26 cellular contexts compared by ENCODE assay signal in genomic region chr3:11080492-11080891, GRCh38.
DNase-seq lines count a peak whose midpoint lies in the region; ATAC-seq and TF ChIP-seq lines count a peak whose summit lies in the region.
"Had no signal": no experiment of that assay in that cellular context is flagged by ENCODE, and none has a peak within 500 bp of the region (broad histone marks: within the 10 kb centered on the region; RNA-seq: fewer than 3 reads in every experiment).

No MANE protein-coding gene starts in this region.

- H3F3A ChIP-seq in PC-9 (ENCODE audit: insufficient read depth, low read depth) = no peaks in the 10 kb centered on the region

- H3K4me3 ChIP-seq in HCT116 (replicated peaks in 1 of 2; ENCODE audit: low read depth in 1 of 2, low read length in 2 of 2) (no peak overlapping the region), PC-9 (no peak overlapping the region), upper lobe of right lung (no peak overlapping the region), lower lobe of right lung (no peak overlapping the region)

- H4K20me1 ChIP-seq in HCT116 (ENCODE audit: insufficient read depth) (no peaks in the 10 kb centered on the region), PC-9 (ENCODE audit: insufficient read depth) (no peaks in the 10 kb centered on the region)

- RAD21 ChIA-PET in HCT116 (lab: Charles Lee; ENCODE audit: low non-redundant PET in 1 of 2, low total read pairs in 2 of 2, uncharacterized antibody in 2 of 2, unreplicated experiment in 2 of 2) = no interaction called here

- H3K9me3 ChIP-seq in HCT116 (ENCODE audit: control insufficient read depth in 1 of 2, insufficient read depth in 1 of 2, low read depth in 1 of 2, low read length in 2 of 2) = no peaks in the 10 kb centered on the region; a peak in 1 of 4 replicates
- H3K9me3 ChIP-seq in PC-9 (ENCODE audit: insufficient read depth, low read depth) = no peaks in the 10 kb centered on the region; the same call in 1 of the 2 replicates
- H3K9me3 ChIP-seq in upper lobe of right lung = no peaks in the 10 kb centered on the region
- H3K9me3 ChIP-seq in lower lobe of right lung = no peaks in the 10 kb centered on the region

- DNase-seq in HCT116 (ENCODE audit: low read depth, low spot score) (peak; percentile 51), PC-9 (peak; percentile 51 to 68), upper lobe of right lung (peak; percentile 12), lower lobe of right lung (no peak)
- DNase-seq: activated CD4-positive, alpha-beta T cell treated with anti-CD3 and anti-CD28 coated beads, Interleukin-2, amount 10 ng/mL, durations not matched to agents 7 days and 5 days; activated gamma-delta T cell treated with Interleukin-2 at 50 U/mL for 16 hours; activated T-cell treated with anti-CD3 and anti-CD28 coated beads, Interleukin-2, amount 50 U/mL, for 4 hours; Calu3; DND-41; MM.1S; NCI-H1417 treated with DMSO at 0.1 percent for 48 hours; NCI-H2081; NCI-H226; OCI-M1; posterior cingulate gyrus; right cardiac atrium; Right ventricle myocardium superior; stimulated activated CD4-positive, alpha-beta T cell treated with anti-CD3 and anti-CD28 coated beads, Interleukin-12 subunit alpha, Interleukin-12 subunit beta, amount 100 ng/mL, for 4 hours; stimulated activated CD4-positive, alpha-beta T cell treated with anti-CD3 and anti-CD28 coated beads, Interleukin-4, amount 100 ng/mL, for 4 hours; substantia nigra; T1000 had no signal

- TF ChIP-seq CTCF in HCT116 (IDR thresholded peaks at IDR 0.05 in 2 of 3, conservative IDR thresholded peaks at IDR 0.05 in 1 of 3; ENCODE audit: borderline replicate concordance in 1 of 3, insufficient read depth in 1 of 3, low read depth in 2 of 3, low read length in 2 of 3) (no peak), PC-9 (conservative IDR thresholded peaks at IDR 0.05) (no peak), upper lobe of right lung (IDR thresholded peaks at IDR 0.05) (no peak), lower lobe of right lung (IDR thresholded peaks at IDR 0.05) (no peak)

- H3K36me3 ChIP-seq in HCT116 (ENCODE audit: control insufficient read depth in 1 of 2, insufficient read depth in 2 of 2, low read length in 2 of 2) (no peaks in the 10 kb centered on the region), PC-9 (ENCODE audit: low read depth) (no peaks in the 10 kb centered on the region), upper lobe of right lung (no peaks in the 10 kb centered on the region), lower lobe of right lung (no peaks in the 10 kb centered on the region)

- H3K79me2 ChIP-seq in HCT116 (ENCODE audit: insufficient read depth, low read length) (no peaks in the 10 kb centered on the region), PC-9 (ENCODE audit: low read depth) (no peaks in the 10 kb centered on the region)

- H2AFZ ChIP-seq in HCT116 (ENCODE audit: low read depth, low read length, poor library complexity, severe bottlenecking) (peak overlapping the region; percentile 7), PC-9 (no peak overlapping the region)

- H3K9ac ChIP-seq in HCT116 (ENCODE audit: low read length) = peak overlapping the region; percentile 8; the same call in 1 of the 2 replicates

- H3K4me2 ChIP-seq in HCT116 (ENCODE audit: low read length) = peak overlapping the region; percentile 53
- H3K4me2 ChIP-seq in PC-9 = peak overlapping the region; percentile 37

- no peak for TF ChIP-seq POLR2A in HCT116 (IDR thresholded peaks at IDR 0.05; ENCODE audit: borderline replicate concordance, extremely low read depth, insufficient read depth, insufficient read length)

- intact Hi-C loops in HCT116 (cut with micrococcal nuclease) (no loop called here), PC-9 (cut with micrococcal nuclease; ENCODE audit: unreplicated experiment) (loop anchor here (1.0 kb wide), 1 partner anchor 57 kb away; no protein-coding TSS in a partner anchor), upper lobe of right lung (cut with DNase I) (no loop called here), lower lobe of right lung (cut with DNase I) (no loop called here)

- CTCF ChIA-PET in HCT116 (lab: Charles Lee) (no interaction called here), PC-9 (lab: Charles Lee) (no interaction called here)

- peak; percentile 12; the same call in 1 of the 2 replicates for TF ChIP-seq RAD21 in HCT116 (IDR thresholded peaks at IDR 0.05; ENCODE audit: low read depth)

- H3K9me2 ChIP-seq in HCT116 (ENCODE audit: insufficient read depth) = no peaks in the 10 kb centered on the region
- no peaks in the 10 kb centered on the region for H3K9me2 ChIP-seq in PC-9 (ENCODE audit: insufficient read depth)

- H3K4me1 ChIP-seq in HCT116 (ENCODE audit: control insufficient read depth in 1 of 2, insufficient read depth in 2 of 2, low read length in 2 of 2) (peaks cover 0 to 33% of the 10 kb centered on the region in 2 experiments; a peak in 2 of 4 replicates), PC-9 (replicated peaks; ENCODE audit: insufficient read depth) (peaks cover 37% of the 10 kb centered on the region), upper lobe of right lung (no peaks in the 10 kb centered on the region), lower lobe of right lung (no peaks in the 10 kb centered on the region)

- ATAC-seq in HCT116 (peak; percentile 89), esophagus mucosa (peak; percentile 69), upper lobe of right lung (no peak), lower lobe of right lung (no peak), HG03439 (IDR thresholded peaks at IDR 0.05; ENCODE audit: unreplicated experiment) (no peak), GM18870 (IDR thresholded peaks at IDR 0.05; ENCODE audit: unreplicated experiment) (no peak)
- ATAC-seq: activated T-cell treated with anti-CD3 and anti-CD28 coated beads, Interleukin-2, amount 50 U/mL, for 4 hours; right cardiac atrium; stimulated activated memory B cell treated with anti-CD40 and anti-IgM and Interleukin-4, amounts not matched to agents 10 μg/mL and 1 μg/mL and 100 μg/mL, for 72 hours had no signal

- BruUV-seq in HCT116 (replicated peaks; lab: Mats Ljungman, UMichigan) = no TSS peak
- BruUV-seq in PC-9 (replicated peaks; lab: Mats Ljungman, UMichigan) = no TSS peak

- H3K27me3 ChIP-seq in HCT116 (ENCODE audit: insufficient read depth, low read length) (no peaks in the 10 kb centered on the region), PC-9 (ENCODE audit: insufficient read depth, low read depth) (no peaks in the 10 kb centered on the region), upper lobe of right lung (no peaks in the 10 kb centered on the region), lower lobe of right lung (ENCODE audit: low read depth) (no peaks in the 10 kb centered on the region)

- no peak overlapping the region for H3K27ac ChIP-seq in HCT116 (ENCODE audit: low read depth, low read length)
- no peak overlapping the region for H3K27ac ChIP-seq in PC-9
- H3K27ac ChIP-seq in upper lobe of right lung = no peak overlapping the region
- no peak overlapping the region for H3K27ac ChIP-seq in lower lobe of right lung
- H3K27ac ChIP-seq: C4-2B had no signal

- POLR2A ChIA-PET in HCT116 (lab: Charles Lee) = no interaction called here
- POLR2A ChIA-PET in PC-9 (lab: Charles Lee; ENCODE audit: unreplicated experiment) = no interaction called here

TF ChIP-seq in HCT116, 20 proteins besides CTCF, POLR2A, EP300 and RAD21:
- TF ChIP-seq FOSL1 (IDR thresholded peaks at IDR 0.05; ENCODE audit: low read depth) (0 out of 2 replicates have a peak, but pooled peaks have one; percentile 19), SRF (IDR thresholded peaks at IDR 0.05; ENCODE audit: low read depth) (no peak), SP1 (IDR thresholded peaks at IDR 0.05; ENCODE audit: low read depth) (peak; percentile 45), CEBPB (IDR thresholded peaks at IDR 0.05; ENCODE audit: low read depth) (0 out of 2 replicates have a peak, but pooled peaks have one; percentile 2)

Comparison
In these comparisons a context has a peak if more than half of its experiments do, and no peak if none do; other contexts are left out.
1. ATAC-seq: peak in HCT116 (single experiment) and esophagus mucosa (single experiment); none in upper lobe of right lung (single experiment), lower lobe of right lung (0 of 2), HG03439 (single experiment) and GM18870 (single experiment).